Comparison of ENCODE assay signal across 25 cellular contexts in genomic region chr2:27690052-27690451, GRCh38.
"Had no signal": no experiment of that assay in that cellular context is flagged by ENCODE, and none has a peak within 500 bp of the region (broad histone marks: within the 10 kb centered on the region; RNA-seq: fewer than 3 reads in every experiment).

No MANE protein-coding gene starts in this region.

- H3K4me3 ChIP-seq: ascending aorta, body of pancreas, MG63 had no signal

- H3K27ac ChIP-seq: ascending aorta, body of pancreas, KMS-11 had no signal

- H3K27me3 ChIP-seq: ascending aorta, body of pancreas, MG63 had no signal

- FAIRE-seq: RCC 7860 had no signal

- H3K4me1 ChIP-seq: ascending aorta, body of pancreas had no signal

- ATAC-seq: activated naive CD4-positive, alpha-beta T cell treated with anti-CD3 and anti-CD28 coated beads, Interleukin-2, amount 50 U/mL, for 72 hours; activated naive CD8-positive, alpha-beta T cell treated with anti-CD3 and anti-CD28 coated beads, Interleukin-2, amount 50 U/mL, for 24 hours; activated T-cell treated with anti-CD3 and anti-CD28 coated beads, Interleukin-2, amount 50 U/mL, for 4 hours; body of pancreas; WTC11 had no signal

- DNase-seq: activated CD4-positive, alpha-beta T cell treated with anti-CD3 and anti-CD28 coated beads, Interleukin-2, amount 10 ng/mL, durations not matched to agents 24 days and 14 days; activated CD4-positive, alpha-beta T cell treated with anti-CD3 and anti-CD28 coated beads, Interleukin-2, amount 50 U/mL, for 48 hours; activated CD4-positive, CD25-positive, alpha-beta regulatory T cell treated with anti-CD3 and anti-CD28 coated beads, Interleukin-2, amount 50 U/mL, for 72 hours; activated effector memory CD4-positive, alpha-beta T cell treated with anti-CD3 and anti-CD28 coated beads, Interleukin-2, amount 50 U/mL, for 16 hours; activated naive CD4-positive, alpha-beta T cell treated with Interleukin-2 at 50 U/mL for 16 hours; activated naive CD8-positive, alpha-beta T cell treated with anti-CD3 and anti-CD28 coated beads, Interleukin-2, amount 50 U/mL, for 24 hours; activated T-cell treated with anti-CD3 and anti-CD28 coated beads, Interleukin-2, amount 50 U/mL, for 4 hours; amniotic stem cell; body of pancreas; MG63; NCI-H1105; NCI-H1436; NCI-H1694 treated with DMSO at 0.1 percent for 48 hours; NCI-H2029 treated with DMSO at 0.1 percent for 48 hours; NCI-H446 treated with DMSO at 0.1 percent for 48 hours; NCI-H524 treated with DMSO at 0.1 percent for 48 hours; NCI-H774; NK-92 treated with Interleukin-12 subunit alpha and Interleukin-12 subunit beta, amount 100 ng/mL, for 24 hours; OCI-M1; SHP77 treated with DMSO at 0.1 percent for 48 hours had no signal

- H3K9me3 ChIP-seq: ascending aorta, body of pancreas, MG63 had no signal
